Comparison of ENCODE assay signal across 8 cellular contexts in genomic region chr6:4936681-4937041, GRCh38.
DNase-seq lines count a peak whose midpoint lies in the region; ATAC-seq and TF ChIP-seq lines count a peak whose summit lies in the region.

No MANE protein-coding gene starts in this region.

- H3K4me3 Mint-ChIP-seq in activated B cell treated with CpG ODN at 0.5 μM for 24 hours (no peak overlapping the region), immature natural killer cell (peak overlapping the region in 2 of 5 donors; percentile 19 to 22)

- H3K36me3 Mint-ChIP-seq in activated B cell treated with CpG ODN at 0.5 μM for 24 hours (ENCODE audit: low read depth) (peaks cover 53% of the 10 kb centered on the region), immature natural killer cell (peaks cover 0 to 9% (median 7%) of the 10 kb centered on the region in 3 donors)

- WGBS in testis, 2 donors = 30 to 41% methylated on average over 4 of the region's 4 CpGs

- no peaks in the 10 kb centered on the region for H3K36me3 ChIP-seq in testis (ENCODE audit: low read depth, missing control alignments)

- H3K27ac ChIP-seq in testis = no peak overlapping the region

- H3K4me1 ChIP-seq in testis = no peaks in the 10 kb centered on the region

- H3K4me3 ChIP-seq in testis = no peak overlapping the region

- H3K27me3 Mint-ChIP-seq in activated B cell treated with CpG ODN at 0.5 μM for 24 hours (no peaks in the 10 kb centered on the region), immature natural killer cell (ENCODE audit: low read depth in 3 of 3) (peaks cover 0 to 3% (median 0%) of the 10 kb centered on the region in 3 donors)

- no peak overlapping the region for H3K27ac Mint-ChIP-seq in activated B cell treated with CpG ODN at 0.5 μM for 24 hours
- peak overlapping the region in 2 of 6 donors; percentile 51 to 74 for H3K27ac Mint-ChIP-seq in immature natural killer cell

- CTCF ChIA-PET in activated B cell treated with CpG ODN at 0.5 μM for 24 hours (lab: Charles Lee) = interaction anchor here (0.7 kb wide), 1 partner anchor 916 kb away, joined by 4 read pairs; a partner anchor contains a TSS

- no peaks in the 10 kb centered on the region for H3K9me3 ChIP-seq in testis

- H3K4me1 Mint-ChIP-seq in activated B cell treated with CpG ODN at 0.5 μM for 24 hours = peaks cover 20% of the 10 kb centered on the region
- peaks cover 48 to 64% of the 10 kb centered on the region in 2 donors for H3K4me1 Mint-ChIP-seq in immature natural killer cell

- H3K27me3 ChIP-seq in testis = no peaks in the 10 kb centered on the region

- DNase-seq in NCI-H2107 treated with DMSO at 0.1 percent for 48 hours (lab: John Stamatoyannopoulos, UW; ENCODE audit: unreplicated experiment) (peak; percentile 17), NCI-H2107 (lab: John Stamatoyannopoulos, UW) (no peak), MV-4-11 (lab: John Stamatoyannopoulos, UW) (peak; percentile 56), activated B cell treated with CpG ODN at 0.5 μM for 24 hours (no peak), immature natural killer cell (peak; percentile 17 to 29 (median 25)), testis (no peak)
- no peak for DNase-seq in activated CD4-positive, alpha-beta T cell treated with anti-CD3 and anti-CD28 coated beads, Interleukin-2, amount 50 U/mL, for 48 hours

- intact Hi-C loops in activated B cell treated with CpG ODN at 0.5 μM for 24 hours (cut with micrococcal nuclease) = loop anchor here (1.0 to 10.0 kb wide), 8 partner anchors 159 to 1192 kb away; partner anchors contain the start of gene CDYL
- intact Hi-C loops in testis (cut with DNase I; ENCODE audit: low total_unique reads) = no loop called here

- peak; percentile 50 for ATAC-seq in activated B cell treated with CpG ODN at 0.5 μM for 24 hours (ENCODE audit: low read depth)
- no peak for ATAC-seq in HG03159 (IDR thresholded peaks at IDR 0.05; ENCODE audit: unreplicated experiment)

- H3K9me3 Mint-ChIP-seq in activated B cell treated with CpG ODN at 0.5 μM for 24 hours (no peaks in the 10 kb centered on the region), immature natural killer cell (no peaks in the 10 kb centered on the region)

- no peak for TF ChIP-seq POLR2A in testis (IDR thresholded peaks at IDR 0.05)

- POLR2A ChIA-PET in activated B cell treated with CpG ODN at 0.5 μM for 24 hours (lab: Charles Lee) = no interaction called here

- no peak for TF ChIP-seq CTCF in activated B cell treated with CpG ODN at 0.5 μM for 24 hours (IDR thresholded peaks at IDR 0.05)
- TF ChIP-seq CTCF in testis (IDR thresholded peaks at IDR 0.05) = peak; percentile 42 to 51 (median 48)

Comparison
In these comparisons a context has a peak if more than half of its experiments do, and no peak if none do; other contexts are left out.
1. DNase-seq: peak in NCI-H2107 treated with DMSO at 0.1 percent for 48 hours (single experiment), MV-4-11 (single experiment) and immature natural killer cell (3 of 3); none in NCI-H2107 (single experiment), activated B cell treated with CpG ODN at 0.5 μM for 24 hours (single experiment), testis (single experiment) and activated CD4-positive, alpha-beta T cell treated with anti-CD3 and anti-CD28 coated beads, Interleukin-2, amount 50 U/mL, for 48 hours (0 of 2).